ENCODE assay signal across 8 cellular contexts in the genomic region with DNA sequence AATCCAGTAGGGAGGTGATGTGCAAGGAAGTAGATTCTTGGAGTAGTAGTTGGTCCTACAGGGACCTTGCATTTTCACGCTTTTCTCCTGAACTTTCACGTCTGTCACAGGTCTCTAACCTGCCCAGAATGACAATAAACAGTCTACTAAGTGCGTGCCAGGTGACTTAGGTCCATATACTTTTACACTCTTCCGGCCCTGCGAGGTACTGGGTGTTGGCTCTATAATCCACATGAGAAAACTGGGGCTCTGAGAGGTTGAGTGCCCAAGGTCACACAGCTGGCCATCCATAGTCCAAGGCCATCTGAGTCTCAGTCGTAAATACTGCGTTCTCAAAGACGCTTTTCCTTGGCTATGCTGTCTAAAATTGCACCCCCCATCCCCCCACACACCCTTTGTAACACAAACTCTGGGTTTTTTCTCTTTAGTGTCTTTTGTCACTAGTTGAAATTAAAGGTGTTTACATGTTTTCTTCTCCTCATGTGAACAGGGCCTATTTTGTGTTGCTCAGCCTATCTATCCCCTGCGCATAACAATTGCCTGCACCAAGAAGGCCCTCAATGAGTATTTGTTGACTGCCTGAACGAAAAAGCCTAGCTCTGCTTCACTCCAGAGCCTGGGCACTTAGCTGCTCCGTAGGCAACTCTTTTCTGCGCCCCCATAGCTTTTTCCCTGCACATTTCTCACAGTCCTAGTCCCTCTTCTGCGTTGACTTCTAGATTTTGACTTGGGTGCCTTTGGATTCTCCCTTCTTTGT. TPM values are rescaled to one million over a fixed set of nuclear protein-coding genes. Genes with fewer than 3 reads are reported as not detected.
DNase-seq lines count a peak whose midpoint lies in the region; ATAC-seq, FAIRE-seq and TF ChIP-seq lines count a peak whose summit lies in the region.

No MANE protein-coding gene starts in this region.

- H3K27ac Mint-ChIP-seq in activated CD4-positive, alpha-beta memory T cell treated with anti-CD3 and anti-CD28 coated beads for 36 hours = peak overlapping the region; percentile 96

- H3K4me3 ChIP-seq in GM06990 (replicated peaks; ENCODE audit: low read depth, low read length) (peak overlapping the region; percentile 94), right cardiac atrium (ENCODE audit: low read length) (peak overlapping the region; percentile 77), spleen (peak overlapping the region; percentile 60 to 99 (median 96))

- no peak for TF ChIP-seq CTCF in GM06990 (IDR thresholded peaks at IDR 0.05; ENCODE audit: insufficient read depth, low read length, poor library complexity, severe bottlenecking)
- no peak for TF ChIP-seq CTCF in spleen (IDR thresholded peaks at IDR 0.05 in 8 of 11, conservative IDR thresholded peaks at IDR 0.05 in 3 of 11)

- H3K9me3 ChIP-seq in right cardiac atrium (ENCODE audit: control insufficient read depth, low read length) = no peaks in the 10 kb centered on the region
- H3K9me3 ChIP-seq in spleen = no peaks in the 10 kb centered on the region

- H3K27me3 ChIP-seq in GM06990 (replicated peaks; ENCODE audit: control insufficient read depth, insufficient read depth, low read length) = no peaks in the 10 kb centered on the region
- H3K27me3 ChIP-seq in right cardiac atrium (ENCODE audit: control insufficient read depth, insufficient read depth) = no peaks in the 10 kb centered on the region
- peaks cover 0 to 5% (median 0%) of the 10 kb centered on the region in 7 donors for H3K27me3 ChIP-seq in spleen (replicated peaks in 1 of 7)

- H3K36me3 ChIP-seq in GM06990 (ENCODE audit: control insufficient read depth, insufficient read depth, low read length) (peaks cover 3% of the 10 kb centered on the region), spleen (peaks cover 0 to 28% (median 5%) of the 10 kb centered on the region in 6 donors)

- ATAC-seq in HG02981 (IDR thresholded peaks at IDR 0.05; ENCODE audit: unreplicated experiment) (peak; percentile 3), right cardiac atrium (peak; percentile 12 to 35), HG02642 (IDR thresholded peaks at IDR 0.05; ENCODE audit: poor library complexity, unreplicated experiment) (no peak)

- CTCF ChIA-PET in activated CD4-positive, alpha-beta memory T cell treated with anti-CD3 and anti-CD28 coated beads for 36 hours (lab: Charles Lee) = interaction anchor here (0.7 to 6.5 kb wide), 3 partner anchors 13 to 250 kb away, joined by 5 to 66 read pairs (median 9); no protein-coding TSS in a partner anchor

- TF ChIP-seq POLR2A in spleen (IDR thresholded peaks at IDR 0.05) = no peak

- POLR2A ChIA-PET in activated CD4-positive, alpha-beta memory T cell treated with anti-CD3 and anti-CD28 coated beads for 36 hours (lab: Charles Lee) = interaction anchor here (0.6 to 2.0 kb wide), 6 partner anchors 28 to 43 kb away, joined by 3 to 10 read pairs (median 4); no protein-coding TSS in a partner anchor

- peak overlapping the region; percentile 96 for H3K4me3 Mint-ChIP-seq in activated CD4-positive, alpha-beta memory T cell treated with anti-CD3 and anti-CD28 coated beads for 36 hours

- peaks cover 49% of the 10 kb centered on the region for H3K36me3 Mint-ChIP-seq in activated CD4-positive, alpha-beta memory T cell treated with anti-CD3 and anti-CD28 coated beads for 36 hours

- H3K4me1 Mint-ChIP-seq in activated CD4-positive, alpha-beta memory T cell treated with anti-CD3 and anti-CD28 coated beads for 36 hours (ENCODE audit: low read depth) = peaks cover 54% of the 10 kb centered on the region

- no peaks in the 10 kb centered on the region for H3K9me3 Mint-ChIP-seq in activated CD4-positive, alpha-beta memory T cell treated with anti-CD3 and anti-CD28 coated beads for 36 hours

- no peak for DNase-seq in GM06990 (ENCODE audit: extremely low read depth, insufficient read length)
- DNase-seq in activated CD4-positive, alpha-beta memory T cell treated with anti-CD3 and anti-CD28 coated beads for 36 hours = no peak
- DNase-seq in right cardiac atrium = no peak
- DNase-seq in spleen = no peak
- DNase-seq in OCI-M2 (lab: John Stamatoyannopoulos, UW; ENCODE audit: unreplicated experiment) = no peak
- DNase-seq in GM19239 (ENCODE audit: insufficient read length, low spot score) = no peak

- no peak for FAIRE-seq in GM19239 (lab: Jason Lieb, UNC)

- intact Hi-C loops in activated CD4-positive, alpha-beta memory T cell treated with anti-CD3 and anti-CD28 coated beads for 36 hours (cut with micrococcal nuclease) = no loop called here
- intact Hi-C loops in right cardiac atrium (cut with DNase I) = no loop called here
- intact Hi-C loops in spleen (cut with DNase I; ENCODE audit: low total_unique reads) = no loop called here

- H3K4me1 ChIP-seq in right cardiac atrium (ENCODE audit: control insufficient read depth, insufficient read depth, low read length) = peaks cover 5% of the 10 kb centered on the region
- peaks cover 10 to 62% (median 40%) of the 10 kb centered on the region in 6 donors for H3K4me1 ChIP-seq in spleen

- no peaks in the 10 kb centered on the region for H3K27me3 Mint-ChIP-seq in activated CD4-positive, alpha-beta memory T cell treated with anti-CD3 and anti-CD28 coated beads for 36 hours

- 37% methylated on average over 13 of the region's 13 CpGs for WGBS in right cardiac atrium
- 35 to 40% (median 39%) methylated on average over 13 of the region's 13 CpGs for WGBS in spleen, 5 donors

- H3K27ac ChIP-seq in right cardiac atrium (ENCODE audit: low read length) = peak overlapping the region; percentile 78
- peak overlapping the region; percentile 63 to 90 (median 85) for H3K27ac ChIP-seq in spleen

RNA-seq across cellular contexts. Expression of gene SFXN1, which starts 0.9 kb away (rescaled TPM):
- 100 to 1,000 TPM; 298 to 300 TPM for total RNA-seq in activated CD4-positive, alpha-beta memory T cell treated with anti-CD3 and anti-CD28 coated beads for 36 hours
- total RNA-seq in right cardiac atrium (10 to 100 TPM; 31.5 to 37.6 (median 35.6) TPM), spleen (10 to 100 TPM; 28.2 to 57.3 (median 45.0) TPM)
- polyA plus RNA-seq in right cardiac atrium (14.7 TPM), spleen (10 to 100 TPM in 2 of 3 donors, 1 to 10 TPM in 1; 7.5 to 11.6 (median 11.3) TPM)

RNA-seq across cellular contexts. Expression of gene DRD1, which starts 35.3 kb away (rescaled TPM):
- not detected for total RNA-seq in activated CD4-positive, alpha-beta memory T cell treated with anti-CD3 and anti-CD28 coated beads for 36 hours
- not detected for total RNA-seq in right cardiac atrium
- not detected for polyA plus RNA-seq in right cardiac atrium
- under 1 TPM in 4 of 7 donors, not detected in 3; 0.11 to 0.83 (median 0.14) TPM for total RNA-seq in spleen
- under 1 TPM; 0.03 to 0.07 (median 0.05) TPM for polyA plus RNA-seq in spleen

Comparison
In these comparisons a context has a peak if more than half of its experiments do, and no peak if none do; other contexts are left out.
1. RNA of gene SFXN1, which starts 0.9 kb away (total RNA-seq): 298 to 300 TPM in activated CD4-positive, alpha-beta memory T cell treated with anti-CD3 and anti-CD28 coated beads for 36 hours; 28.2 to 57.3 TPM in spleen and 31.5 to 37.6 TPM in right cardiac atrium; every median in the first group is over 4 times any median in the second.
2. Peak in every context shown above with its lines, with median percentiles within 50 percentile points of each other: H3K4me3 ChIP-seq.